ENCODE assay signal across 19 cellular contexts in the genomic region with DNA sequence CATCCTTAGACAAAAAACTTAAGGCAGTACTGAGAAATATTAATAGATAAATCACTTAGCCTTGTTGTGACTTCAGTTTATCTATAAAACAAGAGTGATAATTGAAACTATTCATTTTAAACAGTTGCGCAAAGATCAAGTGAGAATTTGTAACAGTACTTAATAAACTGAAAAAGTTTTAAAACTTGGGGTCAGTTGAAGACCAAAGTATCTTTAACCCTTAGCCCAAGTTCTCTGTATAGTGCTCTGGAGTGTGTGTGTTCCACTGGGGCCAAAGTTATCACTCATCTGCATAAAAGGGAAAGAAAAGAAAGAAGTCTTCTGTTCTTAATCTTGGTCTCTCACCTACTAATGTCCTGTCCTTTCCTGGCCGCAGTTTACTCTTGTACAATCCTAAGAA.
"Had no signal": no experiment of that assay in that cellular context is flagged by ENCODE, and none has a peak within 500 bp of the region (broad histone marks: within the 10 kb centered on the region; RNA-seq: fewer than 3 reads in every experiment).

No MANE protein-coding gene starts in this region.

- H3K9me3 ChIP-seq: colonic mucosa, lower lobe of right lung, stomach, vagina had no signal

- H3K4me3 ChIP-seq: colonic mucosa, lower lobe of right lung, stomach, vagina had no signal

- DNase-seq: activated CD4-positive, alpha-beta T cell treated with anti-CD3 and anti-CD28 coated beads, Interleukin-2, amount 50 U/mL, for 1 hour; activated CD4-positive, CD25-positive, alpha-beta regulatory T cell treated with anti-CD3 and anti-CD28 coated beads, Interleukin-2, amount 50 U/mL, for 72 hours; activated effector memory CD4-positive, alpha-beta T cell treated with anti-CD3 and anti-CD28 coated beads, Interleukin-2, amount 50 U/mL, for 16 hours; activated naive CD4-positive, alpha-beta T cell treated with anti-CD3 and anti-CD28 coated beads, Interleukin-2, amount 50 U/mL, for 16 hours; activated T-cell treated with anti-CD3 and anti-CD28 coated beads, Interleukin-2, amount 50 U/mL, for 72 hours; aorta; brain microvascular endothelial cell; colonic mucosa; foreskin keratinocyte; hippocampal formation; islet precursor cell; lower lobe of right lung; occipital lobe; stimulated activated CD4-positive, alpha-beta T cell treated with anti-CD3 and anti-CD28 coated beads, Interleukin-12 subunit alpha, Interleukin-12 subunit beta, amount 100 ng/mL, for 4 hours; stimulated activated CD4-positive, alpha-beta T cell treated with anti-CD3 and anti-CD28 coated beads, Interleukin-1b, Interleukin-23, amount 100 ng/mL, for 48 hours; stimulated activated CD8-positive, alpha-beta memory T cell treated with anti-CD3 and anti-CD28 coated beads, Interleukin-4, amount 100 ng/mL, for 48 hours; stomach; trophoblast cell had no signal

- H3K36me3 ChIP-seq: colonic mucosa, vagina had no signal

- H3K27me3 ChIP-seq: brain microvascular endothelial cell, colonic mucosa, foreskin keratinocyte, stomach, vagina had no signal

- H3K27ac ChIP-seq: brain microvascular endothelial cell, colonic mucosa, foreskin keratinocyte, lower lobe of right lung, stomach, vagina had no signal

- ATAC-seq: activated T-cell treated with anti-CD3 and anti-CD28 coated beads, Interleukin-2, amount 50 U/mL, for 72 hours; foreskin keratinocyte; lower lobe of right lung had no signal

- H3K4me1 ChIP-seq: foreskin keratinocyte had no signal
